Comparison of ENCODE assay signal across 2 cellular contexts in genomic region chr4:74331252-74331651, GRCh38.
TF ChIP-seq lines count a peak whose summit lies in the region.

No MANE protein-coding gene starts in this region.

TF ChIP-seq in GM23338, 12 proteins besides CTCF, POLR2A, EP300 and RAD21:
- TF ChIP-seq, protein P1, sequence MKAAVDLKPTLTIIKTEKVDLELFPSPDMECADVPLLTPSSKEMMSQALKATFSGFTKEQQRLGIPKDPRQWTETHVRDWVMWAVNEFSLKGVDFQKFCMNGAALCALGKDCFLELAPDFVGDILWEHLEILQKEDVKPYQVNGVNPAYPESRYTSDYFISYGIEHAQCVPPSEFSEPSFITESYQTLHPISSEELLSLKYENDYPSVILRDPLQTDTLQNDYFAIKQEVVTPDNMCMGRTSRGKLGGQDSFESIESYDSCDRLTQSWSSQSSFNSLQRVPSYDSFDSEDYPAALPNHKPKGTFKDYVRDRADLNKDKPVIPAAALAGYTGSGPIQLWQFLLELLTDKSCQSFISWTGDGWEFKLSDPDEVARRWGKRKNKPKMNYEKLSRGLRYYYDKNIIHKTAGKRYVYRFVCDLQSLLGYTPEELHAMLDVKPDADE (IDR thresholded peaks at IDR 0.05), result no peak
- TF ChIP-seq ZNF114 (CRISPR knock-in tag; IDR thresholded peaks at IDR 0.05) (no peak), JUNB (IDR thresholded peaks at IDR 0.05; ENCODE audit: unreplicated experiment) (no peak), ZNF462 (CRISPR knock-in tag; IDR thresholded peaks at IDR 0.05) (no peak), REST (IDR thresholded peaks at IDR 0.05; ENCODE audit: unreplicated experiment) (no peak), EZH2 (IDR thresholded peaks at IDR 0.05; ENCODE audit: low read depth, unreplicated experiment) (no peak), POLR2AphosphoS5 (IDR thresholded peaks at IDR 0.05; ENCODE audit: low read depth) (no peak), EZH2phosphoT487 (IDR thresholded peaks at IDR 0.05; ENCODE audit: unreplicated experiment) (no peak), ZNF331 (CRISPR knock-in tag; IDR thresholded peaks at IDR 0.05; ENCODE audit: low read depth) (no peak), NANOG (IDR thresholded peaks at IDR 0.05; ENCODE audit: borderline replicate concordance) (no peak), CREB1 (CRISPR knock-in tag; IDR thresholded peaks at IDR 0.05; ENCODE audit: low read depth) (no peak), STAT1 (IDR thresholded peaks at IDR 0.05; ENCODE audit: unreplicated experiment) (no peak)

TF ChIP-seq in H1, 55 proteins besides CTCF, POLR2A, EP300 and RAD21:
- TF ChIP-seq SRF (IDR thresholded peaks at IDR 0.05; ENCODE audit: low read depth, low read length) (no peak), JUND (IDR thresholded peaks at IDR 0.05; ENCODE audit: low read length) (no peak), HDAC6 (IDR thresholded peaks at IDR 0.05; ENCODE audit: low read depth, low read length) (no peak), SIN3A (conservative IDR thresholded peaks at IDR 0.05 in 1 of 2, IDR thresholded peaks at IDR 0.05 in 1 of 2; ENCODE audit: low read depth in 1 of 2, low read length in 2 of 2) (no peak), GABPA (IDR thresholded peaks at IDR 0.05; ENCODE audit: borderline replicate concordance, insufficient read depth, low read length) (no peak), CREB1 (IDR thresholded peaks at IDR 0.05) (no peak), SUZ12 (IDR thresholded peaks at IDR 0.05; ENCODE audit: low read length) (no peak), CBX5 (IDR thresholded peaks at IDR 0.05; ENCODE audit: low read depth, low read length) (no peak), RXRA (IDR thresholded peaks at IDR 0.05; ENCODE audit: insufficient read depth, low read depth, low read length) (no peak), SIRT6 (IDR thresholded peaks at IDR 0.05; ENCODE audit: low read length) (no peak), TCF12 (IDR thresholded peaks at IDR 0.05; ENCODE audit: low read depth, low read length) (no peak), EZH2 (IDR thresholded peaks at IDR 0.05; ENCODE audit: low read depth, low read length, severe bottlenecking) (no peak), KDM5A (IDR thresholded peaks at IDR 0.05; ENCODE audit: low read length) (no peak), ASH2L (IDR thresholded peaks at IDR 0.05; ENCODE audit: low read length) (no peak)
TF ChIP-seq in H1: peak in this region for 0.
